ENCODE assay signal across 1 cellular context in the genomic region with DNA sequence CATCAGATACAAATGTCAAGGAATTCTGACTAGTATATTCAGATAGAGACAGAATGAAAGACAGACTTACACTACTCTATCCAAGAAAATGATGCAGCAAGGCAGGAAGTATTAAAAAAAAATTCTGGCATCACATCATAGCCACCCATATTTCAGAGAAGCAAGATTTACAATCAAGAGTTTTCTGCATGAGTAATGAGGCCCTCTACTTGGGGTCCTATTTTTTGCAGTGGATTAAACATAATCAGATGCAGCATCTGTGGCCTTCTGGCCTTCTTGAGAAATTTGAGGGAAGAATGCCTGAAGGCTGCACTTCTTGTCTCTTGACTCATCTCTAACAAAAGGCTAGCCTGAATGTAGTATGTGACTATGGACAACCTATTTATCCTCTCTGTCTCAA.
TF ChIP-seq lines count a peak whose summit lies in the region.

No MANE protein-coding gene starts in this region.

TF ChIP-seq in WTC11, 78 proteins besides CTCF, POLR2A, EP300 and RAD21 (continued from another document):
- no peak for TF ChIP-seq ARID4B (CRISPR knock-in tag; IDR thresholded peaks at IDR 0.05; ENCODE audit: borderline replicate concordance)
- TF ChIP-seq, protein P1, sequence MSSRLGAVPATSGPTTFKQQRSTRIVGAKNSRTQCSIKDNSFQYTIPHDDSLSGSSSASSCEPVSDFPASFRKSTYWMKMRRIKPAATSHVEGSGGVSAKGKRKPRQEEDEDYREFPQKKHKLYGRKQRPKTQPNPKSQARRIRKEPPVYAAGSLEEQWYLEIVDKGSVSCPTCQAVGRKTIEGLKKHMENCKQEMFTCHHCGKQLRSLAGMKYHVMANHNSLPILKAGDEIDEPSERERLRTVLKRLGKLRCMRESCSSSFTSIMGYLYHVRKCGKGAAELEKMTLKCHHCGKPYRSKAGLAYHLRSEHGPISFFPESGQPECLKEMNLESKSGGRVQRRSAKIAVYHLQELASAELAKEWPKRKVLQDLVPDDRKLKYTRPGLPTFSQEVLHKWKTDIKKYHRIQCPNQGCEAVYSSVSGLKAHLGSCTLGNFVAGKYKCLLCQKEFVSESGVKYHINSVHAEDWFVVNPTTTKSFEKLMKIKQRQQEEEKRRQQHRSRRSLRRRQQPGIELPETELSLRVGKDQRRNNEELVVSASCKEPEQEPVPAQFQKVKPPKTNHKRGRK (CRISPR knock-in tag; IDR thresholded peaks at IDR 0.05; ENCODE audit: borderline replicate concordance), result no peak
TF ChIP-seq in WTC11: peak in this region for 0.
